Comparison of ENCODE assay signal across 32 cellular contexts in genomic region chr20:61549865-61550264, GRCh38.
"Had no signal": no experiment of that assay in that cellular context is flagged by ENCODE, and none has a peak within 500 bp of the region (broad histone marks: within the 10 kb centered on the region; RNA-seq: fewer than 3 reads in every experiment).

No MANE protein-coding gene starts in this region.

- H3K9me3 ChIP-seq: adrenal gland had no signal

- H3K27me3 ChIP-seq: adrenal gland, body of pancreas, brain microvascular endothelial cell had no signal

- H3K4me3 ChIP-seq: adrenal gland, body of pancreas, breast epithelium had no signal

- H3K27ac ChIP-seq: adrenal gland, body of pancreas, brain microvascular endothelial cell, breast epithelium, VCaP had no signal

- DNase-seq: activated B cell treated with CpG ODN at 0.5 μM for 24 hours; activated CD4-positive, alpha-beta memory T cell treated with anti-CD3 and anti-CD28 coated beads for 36 hours; activated CD4-positive, alpha-beta T cell treated with anti-CD3 and anti-CD28 coated beads for 4 hours; activated CD4-positive, alpha-beta T cell treated with anti-CD3 and anti-CD28 coated beads, Interleukin-2, amount 10 ng/mL, durations not matched to agents 24 days and 14 days; activated CD4-positive, alpha-beta T cell treated with anti-CD3 and anti-CD28 coated beads, Interleukin-2, amount 50 U/mL, for 1 hour; activated CD4-positive, alpha-beta T cell treated with anti-CD3 and anti-CD28 coated beads, Interleukin-2, amount 50 U/mL, for 4 hours; activated CD4-positive, CD25-positive, alpha-beta regulatory T cell treated with anti-CD3 and anti-CD28 coated beads, Interleukin-2, amount 50 U/mL, for 72 hours; activated CD8-positive, alpha-beta memory T cell treated with anti-CD3 and anti-CD28 coated beads, Interleukin-2, amount 50 U/mL, for 4 hours; activated CD8-positive, alpha-beta T cell treated with anti-CD3 and anti-CD28 coated beads for 36 hours; activated effector memory CD4-positive, alpha-beta T cell treated with anti-CD3 and anti-CD28 coated beads, Interleukin-2, amount 50 U/mL, for 16 hours; activated gamma-delta T cell treated with Interleukin-2 at 50 U/mL for 16 hours; activated naive CD4-positive, alpha-beta T cell; activated naive CD4-positive, alpha-beta T cell treated with anti-CD3 and anti-CD28 coated beads for 36 hours; activated naive CD4-positive, alpha-beta T cell treated with anti-CD3 and anti-CD28 coated beads, Interleukin-2, amount 50 U/mL, for 16 hours; activated naive CD8-positive, alpha-beta T cell treated with anti-CD3 and anti-CD28 coated beads for 36 hours; activated T-cell treated with anti-CD3 and anti-CD28 coated beads for 4 hours; activated T-cell treated with anti-CD3 and anti-CD28 coated beads, Interleukin-2, amount 50 U/mL, for 1 hour; activated T-cell treated with anti-CD3 and anti-CD28 coated beads, Interleukin-2, amount 50 U/mL, for 4 hours; activated T-cell treated with anti-CD3 and anti-CD28 coated beads, Interleukin-2, amount 50 U/mL, for 72 hours; adrenal gland; amniotic stem cell; aorta; body of pancreas; brain microvascular endothelial cell; central memory CD4-positive, alpha-beta T cell; T-helper 1 cell; T-helper 2 cell; T-helper 9 cell had no signal

- H3K36me3 ChIP-seq: adrenal gland, brain microvascular endothelial cell, breast epithelium had no signal

- H3K4me1 ChIP-seq: adrenal gland, body of pancreas, breast epithelium had no signal

- FAIRE-seq: astrocyte, TTC549 had no signal
